In genomic region chr11:59157433-59157832, GRCh38 we compare ENCODE assay signal across 24 cellular contexts. TPM values are rescaled to one million over a fixed set of nuclear protein-coding genes. Genes with fewer than 3 reads are reported as not detected.
"Had no signal": no experiment of that assay in that cellular context is flagged by ENCODE, and none has a peak within 500 bp of the region (broad histone marks: within the 10 kb centered on the region; RNA-seq: fewer than 3 reads in every experiment).

No MANE protein-coding gene starts in this region.

- H3K4me3 ChIP-seq: heart left ventricle, mucosa of descending colon, right atrium auricular region, suprapubic skin, tibial artery, upper lobe of left lung, uterus had no signal

- H3K9me3 ChIP-seq: heart left ventricle, mucosa of descending colon, neutrophil, right atrium auricular region, suprapubic skin, tibial artery, upper lobe of left lung, uterus had no signal

- H3K27ac ChIP-seq: coronary artery, dorsolateral prefrontal cortex, heart left ventricle, neutrophil, right atrium auricular region, suprapubic skin, tibial artery, upper lobe of left lung, uterus had no signal

- FAIRE-seq: frontal cortex, small intestine had no signal

- ATAC-seq: heart left ventricle; stimulated activated naive CD8-positive, alpha-beta T cell treated with anti-CD3 and anti-CD28 coated beads, Interleukin-15, Interleukin-2, amounts not matched to agents 100 U/mL and 50 U/mL, for 24 hours had no signal

- H3K4me1 ChIP-seq: suprapubic skin, tibial artery, uterus had no signal

- H3K36me3 ChIP-seq: suprapubic skin, tibial artery, uterus had no signal

- H3K27me3 ChIP-seq: neutrophil, right atrium auricular region, suprapubic skin, upper lobe of left lung had no signal

- H3K9me3 Mint-ChIP-seq: naive thymus-derived CD8-positive, alpha-beta T cell had no signal

- DNase-seq: dorsolateral prefrontal cortex; effector CD8-positive, alpha-beta T cell; heart left ventricle; hippocampal formation; mammary epithelial cell; mucosa of descending colon; naive thymus-derived CD8-positive, alpha-beta T cell; posterior cingulate gyrus; small intestine; stimulated activated CD4-positive, alpha-beta T cell treated with anti-CD3 and anti-CD28 coated beads, Interleukin-12 subunit alpha, Interleukin-12 subunit beta, amount 100 ng/mL, for 4 hours; stimulated activated CD4-positive, alpha-beta T cell treated with anti-CD3 and anti-CD28 coated beads, Interleukin-2, amount 100 ng/mL, for 48 hours; stimulated activated naive CD8-positive, alpha-beta T cell treated with anti-CD3 and anti-CD28 coated beads, Interleukin-15, Interleukin-2, amounts not matched to agents 100 U/mL and 50 U/mL, for 24 hours; tibial artery; upper lobe of left lung; uterus had no signal

RNA-seq across cellular contexts. Expression of gene FAM111B, which starts 50.4 kb away (rescaled TPM):
- polyA plus RNA-seq: naive thymus-derived CD8-positive, alpha-beta T cell had no signal

RNA-seq across cellular contexts. Expression of gene MPEG1, which starts 55.3 kb away (rescaled TPM):
- total RNA-seq: fibroblast of lung, glomerular endothelial cell, kidney epithelial cell, mammary epithelial cell, osteocyte had no signal
- polyA plus RNA-seq: fibroblast of lung, mammary epithelial cell had no signal
